In genomic region chr6:13673368-13673767, GRCh38 we compare ENCODE assay signal across 23 cellular contexts.
"Had no signal": no experiment of that assay in that cellular context is flagged by ENCODE, and none has a peak within 500 bp of the region (broad histone marks: within the 10 kb centered on the region; RNA-seq: fewer than 3 reads in every experiment).

No MANE protein-coding gene starts in this region.

- H3K9me3 ChIP-seq: colonic mucosa had no signal

- H3K27me3 ChIP-seq: breast epithelium, colonic mucosa, gastroesophageal sphincter, upper lobe of left lung had no signal

- H3K27ac Mint-ChIP-seq: nephron had no signal

- H3K4me3 Mint-ChIP-seq: nephron had no signal

- H3K27ac ChIP-seq: breast epithelium, colonic mucosa, epithelial cell of prostate, gastroesophageal sphincter, upper lobe of left lung had no signal

- DNase-seq: activated CD8-positive, alpha-beta memory T cell treated with anti-CD3 and anti-CD28 coated beads for 24 hours; activated CD8-positive, alpha-beta memory T cell treated with anti-CD3 and anti-CD28 coated beads, Interleukin-2, amount 50 U/mL, for 4 hours; activated gamma-delta T cell; amniotic stem cell; colonic mucosa; head of caudate nucleus; hypothalamus; left ventricle myocardium superior; mammary epithelial cell; midbrain; occipital lobe; small intestine; stimulated activated CD4-positive, alpha-beta T cell treated with anti-CD3 and anti-CD28 coated beads, Interleukin-2, amount 100 ng/mL, for 24 hours; stimulated activated naive CD4-positive, alpha-beta T cell; T-helper 1 cell; T-helper 9 cell; upper lobe of left lung had no signal

- ATAC-seq: activated naive CD4-positive, alpha-beta T cell treated with anti-CD3 and anti-CD28 coated beads, Interleukin-2, amount 50 U/mL, for 72 hours; gastroesophageal sphincter; left ventricle myocardium superior; sciatic nerve had no signal

- H3K4me1 Mint-ChIP-seq: nephron had no signal
